ENCODE assay signal across 9 cellular contexts in genomic region chr20:8389381-8390368, GRCh38.
A peak's percentile ranks its signal among the peaks of the same experiment; 100 is the strongest.
DNase-seq lines count a peak whose midpoint lies in the region; ATAC-seq and TF ChIP-seq lines count a peak whose summit lies in the region.
"Had no signal": no experiment of that assay in that cellular context is flagged by ENCODE, and none has a peak within 500 bp of the region (broad histone marks: within the 10 kb centered on the region; RNA-seq: fewer than 3 reads in every experiment).

No MANE protein-coding gene starts in this region.

- no peaks in the 10 kb centered on the region for H3K9me3 ChIP-seq in heart left ventricle
- H3K9me3 ChIP-seq in skeletal muscle satellite cell (replicated peaks; ENCODE audit: low read length): no peaks in the 10 kb centered on the region

- 0 out of 2 replicates have a peak, but pooled peaks have one; percentile 26 for ATAC-seq in WTC11
- peak in 3 of 4 donors; percentile 43 to 61 (median 58) for ATAC-seq in heart left ventricle
- ATAC-seq in HG02852 (IDR thresholded peaks at IDR 0.05; ENCODE audit: unreplicated experiment): no peak
- no peak for ATAC-seq in HG02763 (IDR thresholded peaks at IDR 0.05; ENCODE audit: unreplicated experiment)
- ATAC-seq: T-cell had no signal

- intact Hi-C loops in heart left ventricle (cut with DNase I): loop anchor here (1.0 to 10.0 kb wide), 16 partner anchors 145 to 455 kb away; partner anchors contain the start of gene PLCB1 (in 7 of the 10)

- peaks cover 7% of the 10 kb centered on the region for H3K4me1 Mint-ChIP-seq in WTC11

- H3K4me3 ChIP-seq in heart left ventricle: peak overlapping the region in 1 of 12 donors; percentile 12
- no peak overlapping the region for H3K4me3 ChIP-seq in skeletal muscle satellite cell (ENCODE audit: low read length)

- 38 to 46% (median 45%) methylated on average over 12 of the region's 12 CpGs for WGBS in heart left ventricle, 4 donors

- H3K9ac ChIP-seq in skeletal muscle satellite cell (ENCODE audit: low read depth, low read length): peak overlapping the region; percentile 53

- H3K27me3 ChIP-seq in heart left ventricle: no peaks in the 10 kb centered on the region
- no peaks in the 10 kb centered on the region for H3K27me3 ChIP-seq in skeletal muscle satellite cell (ENCODE audit: control insufficient read depth, insufficient read depth, low read length)

- H3K4me1 ChIP-seq in heart left ventricle: peaks cover 0 to 41% (median 13%) of the 10 kb centered on the region in 12 donors
- peaks cover 15% of the 10 kb centered on the region for H3K4me1 ChIP-seq in skeletal muscle satellite cell (ENCODE audit: control insufficient read depth, insufficient read depth, low read length)

- H3K36me3 ChIP-seq in heart left ventricle (no peaks in the 10 kb centered on the region), skeletal muscle satellite cell (ENCODE audit: insufficient read depth, low read length) (no peaks in the 10 kb centered on the region)

- CTCF ChIA-PET in WTC11 (lab: Charles Lee): interaction anchor here (0.8 to 1.6 kb wide), 5 partner anchors 9 to 333 kb away, joined by 3 to 5 read pairs (median 5); no protein-coding TSS in a partner anchor

- no peaks in the 10 kb centered on the region for H3K27me3 Mint-ChIP-seq in WTC11 (ENCODE audit: low read depth)

- peak; percentile 48 for TF ChIP-seq CTCF in GM10266 (IDR thresholded peaks at IDR 0.05; ENCODE audit: control insufficient read depth, insufficient read depth, low read depth, missing control alignments)
- TF ChIP-seq CTCF in WTC11 (IDR thresholded peaks at IDR 0.05): peak; percentile 22; the same call in 1 of the 2 replicates
- peak; percentile 48 to 74 (median 63) for TF ChIP-seq CTCF in heart left ventricle (IDR thresholded peaks at IDR 0.05)

- no peaks in the 10 kb centered on the region for H3K36me3 Mint-ChIP-seq in WTC11
- H3K36me3 Mint-ChIP-seq: T-cell had no signal

- peaks cover under 1% of the 10 kb centered on the region; the same call in 1 of the 2 replicates for H3K9me3 Mint-ChIP-seq in WTC11
- H3K9me3 Mint-ChIP-seq: T-cell had no signal

- DNase-seq in GM10266 (ENCODE audit: extremely low spot score): no peak
- peak; percentile 61 for DNase-seq in NCI-H1694 (lab: John Stamatoyannopoulos, UW)
- DNase-seq in WTC11 (ENCODE audit: low spot score): no peak
- no peak for DNase-seq in heart left ventricle
- no peak for DNase-seq in activated CD4-positive, alpha-beta T cell treated with anti-CD3 and anti-CD28 coated beads for 4 hours

- H3K4me3 Mint-ChIP-seq in WTC11: no peak overlapping the region
- H3K4me3 Mint-ChIP-seq: T-cell had no signal

- POLR2A ChIA-PET in WTC11 (lab: Charles Lee): no interaction called here

- H3K4me2 ChIP-seq in skeletal muscle satellite cell (ENCODE audit: low read length): no peak overlapping the region

- H3K27ac ChIP-seq in heart left ventricle: peak overlapping the region in 6 of 12 donors; percentile 2 to 57 (median 46)

- no peak for TF ChIP-seq POLR2A in heart left ventricle (IDR thresholded peaks at IDR 0.05)

- no peak overlapping the region for H3K27ac Mint-ChIP-seq in WTC11
- H3K27ac Mint-ChIP-seq: T-cell had no signal

TF ChIP-seq in WTC11, 78 proteins besides CTCF, POLR2A, EP300 and RAD21 (continues in another document):
- TF ChIP-seq ELF4 (CRISPR knock-in tag; IDR thresholded peaks at IDR 0.05; ENCODE audit: low read depth): no peak
- TF ChIP-seq, protein P1, sequence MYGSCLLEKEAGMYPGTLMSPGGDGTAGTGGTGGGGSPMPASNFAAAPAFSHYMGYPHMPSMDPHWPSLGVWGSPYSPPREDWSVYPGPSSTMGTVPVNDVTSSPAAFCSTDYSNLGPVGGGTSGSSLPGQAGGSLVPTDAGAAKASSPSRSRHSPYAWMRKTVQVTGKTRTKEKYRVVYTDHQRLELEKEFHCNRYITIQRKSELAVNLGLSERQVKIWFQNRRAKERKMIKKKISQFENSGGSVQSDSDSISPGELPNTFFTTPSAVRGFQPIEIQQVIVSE (CRISPR knock-in tag; IDR thresholded peaks at IDR 0.05; ENCODE audit: borderline replicate concordance): no peak
- TF ChIP-seq ZNF263 (CRISPR knock-in tag; IDR thresholded peaks at IDR 0.05; ENCODE audit: low read depth): no peak
- TF ChIP-seq, protein P2, sequence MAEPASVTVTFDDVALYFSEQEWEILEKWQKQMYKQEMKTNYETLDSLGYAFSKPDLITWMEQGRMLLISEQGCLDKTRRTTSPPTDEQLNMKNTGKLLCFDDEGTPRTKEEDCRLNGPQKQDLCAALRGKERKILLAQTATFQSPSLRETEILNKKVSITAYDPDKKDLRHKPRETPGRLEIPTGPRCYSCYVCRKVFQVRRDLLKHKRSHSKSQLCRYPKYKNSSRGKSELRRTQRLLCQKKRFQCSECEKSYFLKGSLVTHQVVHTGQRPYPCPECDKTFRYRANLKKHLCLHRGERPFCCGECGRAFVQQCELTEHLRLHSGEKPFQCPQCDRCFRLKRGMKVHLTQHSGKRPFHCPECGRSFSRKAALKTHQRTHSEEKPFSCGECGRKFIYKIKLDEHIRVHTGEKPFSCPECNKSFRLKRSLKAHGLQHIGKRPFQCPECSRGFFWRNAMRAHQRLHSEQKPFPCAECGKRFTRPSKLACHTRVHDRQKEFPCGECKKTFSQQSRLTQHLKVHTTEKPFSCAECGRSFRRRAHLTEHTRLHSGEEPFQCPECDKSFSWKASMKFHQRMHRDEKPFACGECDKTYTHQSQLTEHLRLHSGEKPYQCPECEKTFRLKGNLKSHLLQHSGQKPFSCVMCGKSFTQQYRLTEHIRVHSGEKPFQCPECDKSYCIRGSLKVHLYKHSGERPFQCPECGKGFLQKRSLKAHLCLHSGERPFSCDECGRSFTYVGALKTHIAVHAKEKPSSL (CRISPR knock-in tag; conservative IDR thresholded peaks at IDR 0.05): no peak
- no peak for TF ChIP-seq NFE2L1 (CRISPR knock-in tag; IDR thresholded peaks at IDR 0.05)
- no peak for TF ChIP-seq MYBL2 (CRISPR knock-in tag; IDR thresholded peaks at IDR 0.05)
- TF ChIP-seq OVOL2 (CRISPR knock-in tag; IDR thresholded peaks at IDR 0.05; ENCODE audit: borderline replicate concordance): no peak
- TF ChIP-seq, protein P3, sequence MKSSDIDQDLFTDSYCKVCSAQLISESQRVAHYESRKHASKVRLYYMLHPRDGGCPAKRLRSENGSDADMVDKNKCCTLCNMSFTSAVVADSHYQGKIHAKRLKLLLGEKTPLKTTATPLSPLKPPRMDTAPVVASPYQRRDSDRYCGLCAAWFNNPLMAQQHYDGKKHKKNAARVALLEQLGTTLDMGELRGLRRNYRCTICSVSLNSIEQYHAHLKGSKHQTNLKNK (CRISPR knock-in tag; IDR thresholded peaks at IDR 0.05): no peak
- no peak for TF ChIP-seq AFF4 (CRISPR knock-in tag; IDR thresholded peaks at IDR 0.05; ENCODE audit: borderline replicate concordance)
- TF ChIP-seq ZNF416 (CRISPR knock-in tag; IDR thresholded peaks at IDR 0.05): no peak
- TF ChIP-seq MLX (CRISPR knock-in tag; IDR thresholded peaks at IDR 0.05): no peak
- TF ChIP-seq ZNF317 (CRISPR knock-in tag; IDR thresholded peaks at IDR 0.05; ENCODE audit: borderline replicate concordance, low read depth): no peak
- no peak for TF ChIP-seq KAT7 (CRISPR knock-in tag; IDR thresholded peaks at IDR 0.05; ENCODE audit: borderline replicate concordance)
- TF ChIP-seq SMAD3 (CRISPR knock-in tag; IDR thresholded peaks at IDR 0.05; ENCODE audit: borderline replicate concordance): no peak
- no peak for TF ChIP-seq ZNF138 (CRISPR knock-in tag; conservative IDR thresholded peaks at IDR 0.05)
- TF ChIP-seq, protein P4, sequence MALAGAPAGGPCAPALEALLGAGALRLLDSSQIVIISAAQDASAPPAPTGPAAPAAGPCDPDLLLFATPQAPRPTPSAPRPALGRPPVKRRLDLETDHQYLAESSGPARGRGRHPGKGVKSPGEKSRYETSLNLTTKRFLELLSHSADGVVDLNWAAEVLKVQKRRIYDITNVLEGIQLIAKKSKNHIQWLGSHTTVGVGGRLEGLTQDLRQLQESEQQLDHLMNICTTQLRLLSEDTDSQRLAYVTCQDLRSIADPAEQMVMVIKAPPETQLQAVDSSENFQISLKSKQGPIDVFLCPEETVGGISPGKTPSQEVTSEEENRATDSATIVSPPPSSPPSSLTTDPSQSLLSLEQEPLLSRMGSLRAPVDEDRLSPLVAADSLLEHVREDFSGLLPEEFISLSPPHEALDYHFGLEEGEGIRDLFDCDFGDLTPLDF (CRISPR knock-in tag; IDR thresholded peaks at IDR 0.05): no peak

Comparison
In these comparisons a context has a peak if more than half of its experiments do, and no peak if none do; other contexts are left out.
1. ATAC-seq: peak in WTC11 (single experiment) and heart left ventricle (3 of 4); none in HG02852 (single experiment) and HG02763 (single experiment).
2. Peak in every context shown above with its lines, with median percentiles within 50 percentile points of each other: CTCF ChIP-seq.